39 cellular contexts compared by ENCODE assay signal in the genomic region with DNA sequence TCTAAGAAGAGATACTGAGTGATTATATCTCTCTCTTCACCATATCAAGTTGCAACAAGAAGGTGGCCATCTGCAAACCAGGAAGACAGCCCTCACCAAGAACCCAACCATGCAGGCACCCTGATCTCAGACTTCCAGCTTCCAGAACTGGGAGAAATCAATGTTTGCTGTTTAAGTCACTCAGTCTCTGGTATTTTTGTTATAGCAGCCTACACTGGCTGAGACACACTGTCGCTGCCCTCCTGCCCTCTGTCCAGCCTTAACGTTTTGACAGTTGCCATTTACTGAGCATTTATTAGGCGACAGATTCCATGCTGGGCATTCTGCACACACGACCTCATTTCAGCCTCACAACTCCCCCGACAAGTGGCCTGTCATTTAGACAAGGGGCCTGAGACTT. TPM values are rescaled to one million over a fixed set of nuclear protein-coding genes. Genes with fewer than 3 reads are reported as not detected.
"Had no signal": no experiment of that assay in that cellular context is flagged by ENCODE, and none has a peak within 500 bp of the region (broad histone marks: within the 10 kb centered on the region; RNA-seq: fewer than 3 reads in every experiment).

No MANE protein-coding gene starts in this region.

- DNase-seq: activated effector memory CD4-positive, alpha-beta T cell treated with anti-CD3 and anti-CD28 coated beads, Interleukin-2, amount 50 U/mL, for 16 hours; activated effector memory CD4-positive, alpha-beta T cell treated with Interleukin-2 at 50 U/mL for 16 hours; activated gamma-delta T cell; activated gamma-delta T cell treated with Interleukin-2 at 50 U/mL for 16 hours; activated naive CD4-positive, alpha-beta T cell; activated naive CD4-positive, alpha-beta T cell treated with anti-CD3 and anti-CD28 coated beads for 36 hours; activated naive CD4-positive, alpha-beta T cell treated with anti-CD3 and anti-CD28 coated beads, Interleukin-2, amount 10 ng/mL, durations not matched to agents 7 days and 5 days; activated naive CD4-positive, alpha-beta T cell treated with anti-CD3 and anti-CD28 coated beads, Interleukin-2, amount 50 U/mL, for 16 hours; activated naive CD4-positive, alpha-beta T cell treated with Interleukin-2 at 50 U/mL for 16 hours; activated naive CD8-positive, alpha-beta T cell treated with anti-CD3 and anti-CD28 coated beads for 36 hours; activated naive CD8-positive, alpha-beta T cell treated with anti-CD3 and anti-CD28 coated beads, Interleukin-2, amount 10 ng/mL, durations not matched to agents 7 days and 5 days; activated naive CD8-positive, alpha-beta T cell treated with anti-CD3 and anti-CD28 coated beads, Interleukin-2, amount 50 U/mL, for 24 hours; activated T-cell treated with anti-CD3 and anti-CD28 coated beads, Interleukin-2, amount 50 U/mL, for 1 hour; activated T-cell treated with anti-CD3 and anti-CD28 coated beads, Interleukin-2, amount 50 U/mL, for 24 hours; activated T-cell treated with anti-CD3 and anti-CD28 coated beads, Interleukin-2, amount 50 U/mL, for 4 hours; activated T-cell treated with anti-CD3 and anti-CD28 coated beads, Interleukin-2, amount 50 U/mL, for 48 hours; activated T-cell treated with anti-CD3 and anti-CD28 coated beads, Interleukin-2, amount 50 U/mL, for 72 hours; adrenal gland; amniotic stem cell; amygdala; anterior cingulate cortex; aorta; body of pancreas; brain microvascular endothelial cell; caudate nucleus; central memory CD4-positive, alpha-beta T cell; cerebellar nuclear complex had no signal

- H3K27me3 ChIP-seq: ascending aorta, body of pancreas had no signal

- H3K36me3 ChIP-seq: adrenal gland, ascending aorta, brain microvascular endothelial cell, breast epithelium, cardiac muscle cell had no signal

- H3K9me3 ChIP-seq: adrenal gland, ascending aorta, body of pancreas had no signal

- ATAC-seq: activated naive CD4-positive, alpha-beta T cell treated with anti-CD3 and anti-CD28 coated beads, Interleukin-2, amount 50 U/mL, for 72 hours; activated naive CD8-positive, alpha-beta T cell treated with anti-CD3 and anti-CD28 coated beads, Interleukin-2, amount 50 U/mL, for 24 hours; activated T-cell treated with anti-CD3 and anti-CD28 coated beads, Interleukin-2, amount 50 U/mL, for 4 hours; activated T-cell treated with anti-CD3 and anti-CD28 coated beads, Interleukin-2, amount 50 U/mL, for 72 hours; activated T-helper 17 cell treated with anti-CD3 and anti-CD28 coated beads, Interleukin-2, amount 50 U/mL, for 72 hours; body of pancreas had no signal

- H3K4me3 ChIP-seq: adrenal gland, ascending aorta, body of pancreas, breast epithelium, cardiac muscle cell had no signal

- FAIRE-seq: astrocyte, bronchial epithelial cell had no signal

- H3K27ac ChIP-seq: adrenal gland, ascending aorta, body of pancreas, brain microvascular endothelial cell, breast epithelium, cardiac muscle cell had no signal

- H3K4me1 ChIP-seq: adrenal gland, ascending aorta, body of pancreas, breast epithelium had no signal

RNA-seq across cellular contexts. Expression of gene HMX3, which starts 9.5 kb away (rescaled TPM):
- total RNA-seq: activated naive CD8-positive, alpha-beta T cell treated with anti-CD3 and anti-CD28 coated beads, Interleukin-2, amount 10 ng/mL, durations not matched to agents 7 days and 5 days; activated T-helper 1 cell treated with anti-CD3 and anti-CD28 coated beads, Interleukin-12 subunit alpha, Interleukin-12 subunit beta, Interleukin-2, Interleukin-4 antibody, amounts not matched to agents 30 ng/mL and 10 ng/mL and 1 ng/mL, durations not matched to agents 14 hours and 24 hours and 36 hours; activated T-helper 2 cell treated with anti-CD3 and anti-CD28 coated beads, Interferon-gamma antibody, Interleukin-2, Interleukin-4, amounts not matched to agents 10 μg/mL and 5 μg/mL and 100 μg/mL, durations not matched to agents 14 hours and 24 hours and 36 hours; aorta; ascending aorta; astrocyte; body of pancreas; breast epithelium; bronchial epithelial cell; cardiac muscle cell; cardiac septum; cerebellum; chondrocyte had no signal
- polyA plus RNA-seq: adrenal gland, aorta, cardiac muscle cell had no signal

RNA-seq across cellular contexts. Expression of gene HMX2, which starts 21.7 kb away (rescaled TPM):
- total RNA-seq: activated naive CD8-positive, alpha-beta T cell treated with anti-CD3 and anti-CD28 coated beads, Interleukin-2, amount 10 ng/mL, durations not matched to agents 7 days and 5 days; activated T-helper 1 cell treated with anti-CD3 and anti-CD28 coated beads, Interleukin-12 subunit alpha, Interleukin-12 subunit beta, Interleukin-2, Interleukin-4 antibody, amounts not matched to agents 30 ng/mL and 10 ng/mL and 1 ng/mL, durations not matched to agents 14 hours and 24 hours and 36 hours; activated T-helper 2 cell treated with anti-CD3 and anti-CD28 coated beads, Interferon-gamma antibody, Interleukin-2, Interleukin-4, amounts not matched to agents 10 μg/mL and 5 μg/mL and 100 μg/mL, durations not matched to agents 14 hours and 24 hours and 36 hours; adrenal gland; aorta; ascending aorta; astrocyte; body of pancreas; breast epithelium; bronchial epithelial cell; cardiac muscle cell; cardiac septum; cerebellum; chondrocyte had no signal
- polyA plus RNA-seq: adrenal gland, aorta, cardiac muscle cell had no signal
